8 cellular contexts compared by ENCODE assay signal in genomic region chr11:75561426-75562047, GRCh38. TPM values are rescaled to one million over a fixed set of nuclear protein-coding genes. Genes with fewer than 3 reads are reported as not detected.
A peak's percentile ranks its signal among the peaks of the same experiment; 100 is the strongest.
DNase-seq lines count a peak whose midpoint lies in the region; ATAC-seq and TF ChIP-seq lines count a peak whose summit lies in the region.

No MANE protein-coding gene starts in this region.

- no peaks in the 10 kb centered on the region for H3K27me3 Mint-ChIP-seq in chondrocyte (ENCODE audit: low read depth)
- H3K27me3 Mint-ChIP-seq in naive thymus-derived CD8-positive, alpha-beta T cell, result no peaks in the 10 kb centered on the region

- DNase-seq in chondrocyte (ENCODE audit: low spot score) (no peak), pons (ENCODE audit: low spot score) (no peak), head of caudate nucleus (no peak)
- no peak for DNase-seq in naive thymus-derived CD8-positive, alpha-beta T cell

- peaks cover 77% of the 10 kb centered on the region for H3K4me1 Mint-ChIP-seq in chondrocyte (ENCODE audit: low read depth)
- H3K4me1 Mint-ChIP-seq in naive thymus-derived CD8-positive, alpha-beta T cell, result peaks cover 21 to 51% (median 49%) of the 10 kb centered on the region in 4 donors

- H3K9me3 Mint-ChIP-seq in chondrocyte (ENCODE audit: low read depth), result no peaks in the 10 kb centered on the region
- H3K9me3 Mint-ChIP-seq in naive thymus-derived CD8-positive, alpha-beta T cell, result no peaks in the 10 kb centered on the region

- H3K9ac ChIP-seq in BLaER1 treated with 17β-estradiol and CSF1 and Interleukin-3, amounts not matched to agents 10 nM and 100 nM, result peak overlapping the region; percentile 82 to 94 (median 92)

- H3K4me2 ChIP-seq in BLaER1 treated with 17β-estradiol and CSF1 and Interleukin-3, amounts not matched to agents 10 nM and 100 nM, result peak overlapping the region; percentile 90 to 98 (median 93)

- H3K27me3 ChIP-seq in BLaER1 treated with 17β-estradiol and CSF1 and Interleukin-3, amounts not matched to agents 10 nM and 100 nM, result no peaks in the 10 kb centered on the region

- POLR2A ChIA-PET in naive thymus-derived CD8-positive, alpha-beta T cell (lab: Charles Lee), result interaction anchor here (1.1 to 1.5 kb wide), 2 partner anchors 13 to 162 kb away, joined by 3 to 5 read pairs; no protein-coding TSS in a partner anchor

- peak overlapping the region; percentile 99 for H3K4me3 Mint-ChIP-seq in chondrocyte (ENCODE audit: unreplicated experiment)
- H3K4me3 Mint-ChIP-seq in naive thymus-derived CD8-positive, alpha-beta T cell, result peak overlapping the region; percentile 96 to 99 (median 98)

- peak overlapping the region; percentile 99 for H3K27ac Mint-ChIP-seq in chondrocyte (ENCODE audit: unreplicated experiment)
- H3K27ac Mint-ChIP-seq in naive thymus-derived CD8-positive, alpha-beta T cell, result peak overlapping the region; percentile 92 to 99 (median 96)

- H3K36me3 Mint-ChIP-seq in chondrocyte (ENCODE audit: low read depth), result peaks cover 18% of the 10 kb centered on the region
- no peaks in the 10 kb centered on the region for H3K36me3 Mint-ChIP-seq in naive thymus-derived CD8-positive, alpha-beta T cell

- H3K9me3 ChIP-seq in BLaER1 treated with 17β-estradiol and CSF1 and Interleukin-3, amounts not matched to agents 10 nM and 100 nM (replicated peaks in 1 of 11), result no peaks in the 10 kb centered on the region

- peaks cover 4 to 19% (median 10%) of the 10 kb centered on the region in 11 experiments; a peak in 21 of 22 replicates for H3K36me3 ChIP-seq in BLaER1 treated with 17β-estradiol and CSF1 and Interleukin-3, amounts not matched to agents 10 nM and 100 nM

- TF ChIP-seq CTCF in chondrocyte (IDR thresholded peaks at IDR 0.05), result no peak

- ATAC-seq in HG03139 (IDR thresholded peaks at IDR 0.05; ENCODE audit: unreplicated experiment) (peak; percentile 42), GM21529 (IDR thresholded peaks at IDR 0.05; ENCODE audit: unreplicated experiment) (no peak), HG03045 (IDR thresholded peaks at IDR 0.05; ENCODE audit: unreplicated experiment) (no peak)
- ATAC-seq in naive thymus-derived CD8-positive, alpha-beta T cell, result no peak

- H4K20me1 ChIP-seq in BLaER1 treated with 17β-estradiol and CSF1 and Interleukin-3, amounts not matched to agents 10 nM and 100 nM, result peaks cover 0 to 22% (median 14%) of the 10 kb centered on the region in 11 experiments; a peak in 10 of 22 replicates

- intact Hi-C loops in head of caudate nucleus (cut with DNase I), result no loop called here

- peaks cover 36 to 59% (median 46%) of the 10 kb centered on the region in 10 experiments for H3K4me1 ChIP-seq in BLaER1 treated with 17β-estradiol and CSF1 and Interleukin-3, amounts not matched to agents 10 nM and 100 nM

- H3K27ac ChIP-seq in BLaER1 treated with 17β-estradiol and CSF1 and Interleukin-3, amounts not matched to agents 10 nM and 100 nM, result peak overlapping the region; percentile 80 to 98 (median 92); a peak in 21 of 22 replicates

- H3K4me3 ChIP-seq in BLaER1 treated with 17β-estradiol and CSF1 and Interleukin-3, amounts not matched to agents 10 nM and 100 nM, result peak overlapping the region; percentile 77 to 94 (median 88)

RNA-seq across cellular contexts. Expression of gene SERPINH1, which starts 0.5 kb away (rescaled TPM):
- 1,000 to 1,204 TPM (median 1,170 TPM) in 3 replicates for total RNA-seq in chondrocyte
- 10 to 100 TPM; 10.1 to 11.6 TPM for total RNA-seq in naive thymus-derived CD8-positive, alpha-beta T cell
- polyA plus RNA-seq in naive thymus-derived CD8-positive, alpha-beta T cell, result 1 to 10 TPM; 1.6 to 4.5 (median 2.8) TPM

RNA-seq across cellular contexts. Expression of gene GDPD5, which starts 35.8 kb away (rescaled TPM):
- 8.9 to 12.6 TPM (median 11.3 TPM) in 3 replicates for total RNA-seq in chondrocyte
- 10 to 100 TPM; 13.1 to 13.4 TPM for total RNA-seq in naive thymus-derived CD8-positive, alpha-beta T cell
- polyA plus RNA-seq in naive thymus-derived CD8-positive, alpha-beta T cell, result 1 to 10 TPM; 4.2 to 5.1 (median 4.3) TPM

Comparison
In these comparisons a context has a peak if more than half of its experiments do, and no peak if none do; other contexts are left out.
1. RNA of gene SERPINH1, which starts 0.5 kb away (total RNA-seq): 1,000 to 1,204 TPM in chondrocyte; 10.1 to 11.6 TPM in naive thymus-derived CD8-positive, alpha-beta T cell; every median in the first group is over 10 times any median in the second.